ENCODE assay signal across 29 cellular contexts in genomic region chr16:80038566-80038965, GRCh38.
"Had no signal": no experiment of that assay in that cellular context is flagged by ENCODE, and none has a peak within 500 bp of the region (broad histone marks: within the 10 kb centered on the region; RNA-seq: fewer than 3 reads in every experiment).

No MANE protein-coding gene starts in this region.

- H3K4me2 ChIP-seq: neural progenitor cell had no signal

- H3K27me3 ChIP-seq: left lung, neural progenitor cell, neutrophil, stomach, testis, thyroid gland, transverse colon, upper lobe of left lung, vagina had no signal

- H2AFZ ChIP-seq: neural progenitor cell, parathyroid adenoma had no signal

- DNase-seq: hippocampal formation; kidney; left colon; left lung; lower lobe of right lung; mesendoderm; naive B cell; natural killer cell; nephron progenitor cell; occipital lobe; retina; right cardiac atrium; stimulated activated CD4-positive, alpha-beta T cell treated with anti-CD3 and anti-CD28 coated beads, Interleukin-12 subunit alpha, Interleukin-12 subunit beta, amount 100 ng/mL, for 4 hours; stimulated activated CD4-positive, alpha-beta T cell treated with anti-CD3 and anti-CD28 coated beads, Interleukin-15, amount 100 ng/mL, for 24 hours; stimulated activated CD4-positive, alpha-beta T cell treated with anti-CD3 and anti-CD28 coated beads, Interleukin-2, amount 100 ng/mL, for 24 hours; stimulated activated CD4-positive, alpha-beta T cell treated with anti-CD3 and anti-CD28 coated beads, Interleukin-4, amount 100 ng/mL, for 1 hour; stimulated activated naive B cell treated with anti-CD40 and anti-IgM and Interleukin-4, amounts not matched to agents 10 μg/mL and 1 μg/mL and 100 μg/mL, for 72 hours; stimulated activated naive CD8-positive, alpha-beta T cell treated with anti-CD3 and anti-CD28 coated beads, Interleukin-15, Interleukin-2, amounts not matched to agents 100 U/mL and 50 U/mL, for 24 hours; stomach; testis; thyroid gland; transverse colon; upper lobe of left lung had no signal

- ATAC-seq: left colon; left lung; lower lobe of right lung; natural killer cell; right cardiac atrium; sciatic nerve; stimulated activated naive B cell treated with anti-CD40 and anti-IgM and Interleukin-4, amounts not matched to agents 10 μg/mL and 1 μg/mL and 100 μg/mL, for 72 hours; stimulated activated naive CD8-positive, alpha-beta T cell treated with anti-CD3 and anti-CD28 coated beads, Interleukin-15, Interleukin-2, amounts not matched to agents 100 U/mL and 50 U/mL, for 24 hours had no signal

- FAIRE-seq: kidney had no signal

- H3K4me3 ChIP-seq: left lung, lower lobe of right lung, neural progenitor cell, skin epidermis, stomach, testis, thyroid gland, transverse colon, upper lobe of left lung, vagina had no signal

- H3K9ac ChIP-seq: neural progenitor cell, parathyroid adenoma had no signal

- H3K79me2 ChIP-seq: parathyroid adenoma had no signal

- H3K27ac ChIP-seq: left lung, lower lobe of right lung, neural progenitor cell, neutrophil, parathyroid adenoma, stomach, testis, thyroid gland, transverse colon, upper lobe of left lung, vagina had no signal

- H3K9me3 ChIP-seq: lower lobe of right lung, neutrophil, testis, thyroid gland, transverse colon, upper lobe of left lung, vagina had no signal

- H3K36me3 ChIP-seq: left lung, lower lobe of right lung, neural progenitor cell, neutrophil, stomach, thyroid gland, transverse colon, upper lobe of left lung, vagina had no signal

- H3K4me1 ChIP-seq: left lung, lower lobe of right lung, parathyroid adenoma, testis, transverse colon, upper lobe of left lung had no signal
